Comparison of ENCODE assay signal across 8 cellular contexts in genomic region chr3:46695177-46695961, GRCh38. TPM values are rescaled to one million over a fixed set of nuclear protein-coding genes. Genes with fewer than 3 reads are reported as not detected.
DNase-seq lines count a peak whose midpoint lies in the region; ATAC-seq and TF ChIP-seq lines count a peak whose summit lies in the region.

No MANE protein-coding gene starts in this region.

- peak; percentile 24 for DNase-seq in GM19238 (ENCODE audit: insufficient read length, low spot score)
- DNase-seq in Panc1 (ENCODE audit: low read depth, low spot score): no peak
- peak; percentile 71 for DNase-seq in activated naive CD4-positive, alpha-beta T cell treated with anti-CD3 and anti-CD28 coated beads, Interleukin-2, amount 10 ng/mL, durations not matched to agents 7 days and 5 days
- DNase-seq in cardiac septum (ENCODE audit: low spot score): peak; percentile 89

- in situ Hi-C loops in Panc1 (cut with HindIII; ENCODE audit: low pct_unique_long_range_greater_than_20kb, low sequenced_read_pairs): no loop called here

- H3K27ac ChIP-seq in Panc1 (ENCODE audit: low read length): no peak overlapping the region
- H3K27ac ChIP-seq in skin epidermis: peak overlapping the region in 15 of 21 experiments; percentile 5 to 97 (median 44)

- H3K4me1 Mint-ChIP-seq in activated naive CD4-positive, alpha-beta T cell treated with anti-CD3 and anti-CD28 coated beads, Interleukin-2, amount 10 ng/mL, durations not matched to agents 7 days and 5 days: peaks cover 75% of the 10 kb centered on the region

- no peaks in the 10 kb centered on the region for H3K9me3 Mint-ChIP-seq in activated naive CD4-positive, alpha-beta T cell treated with anti-CD3 and anti-CD28 coated beads, Interleukin-2, amount 10 ng/mL, durations not matched to agents 7 days and 5 days

- H3K9me3 ChIP-seq in Panc1 (ENCODE audit: control insufficient read depth, insufficient read depth, low read depth, low read length): no peaks in the 10 kb centered on the region

- H3K4me3 ChIP-seq in Panc1 (ENCODE audit: low read depth in 2 of 2, low read length in 2 of 2): no peak overlapping the region
- no peak overlapping the region for H3K4me3 ChIP-seq in skin epidermis

- no peak for ATAC-seq in Panc1
- no peak for ATAC-seq in HG02588 (IDR thresholded peaks at IDR 0.05; ENCODE audit: unreplicated experiment)
- no peak for ATAC-seq in HG03571 (IDR thresholded peaks at IDR 0.05; ENCODE audit: unreplicated experiment)
- no peak for ATAC-seq in GM21825 (IDR thresholded peaks at IDR 0.05; ENCODE audit: unreplicated experiment)

- no peaks in the 10 kb centered on the region for H3K36me3 ChIP-seq in Panc1 (ENCODE audit: control insufficient read depth, insufficient read depth, low read length)

- peaks cover 37% of the 10 kb centered on the region for H3K27me3 Mint-ChIP-seq in activated naive CD4-positive, alpha-beta T cell treated with anti-CD3 and anti-CD28 coated beads, Interleukin-2, amount 10 ng/mL, durations not matched to agents 7 days and 5 days

- POLR2A ChIA-PET in Panc1 (lab: Charles Lee): no interaction called here

- peak overlapping the region; percentile 62 for H3K4me3 Mint-ChIP-seq in activated naive CD4-positive, alpha-beta T cell treated with anti-CD3 and anti-CD28 coated beads, Interleukin-2, amount 10 ng/mL, durations not matched to agents 7 days and 5 days

- H3K36me3 Mint-ChIP-seq in activated naive CD4-positive, alpha-beta T cell treated with anti-CD3 and anti-CD28 coated beads, Interleukin-2, amount 10 ng/mL, durations not matched to agents 7 days and 5 days: peaks cover 4% of the 10 kb centered on the region

- H3K27ac Mint-ChIP-seq in activated naive CD4-positive, alpha-beta T cell treated with anti-CD3 and anti-CD28 coated beads, Interleukin-2, amount 10 ng/mL, durations not matched to agents 7 days and 5 days: peak overlapping the region; percentile 96

- TF ChIP-seq CTCF in Panc1 (IDR thresholded peaks at IDR 0.05): peak; percentile 40

- H3K27me3 ChIP-seq in Panc1 (ENCODE audit: control insufficient read depth, insufficient read depth, low read length): no peaks in the 10 kb centered on the region

- CTCF ChIA-PET in Panc1 (lab: Charles Lee): no interaction called here
- CTCF ChIA-PET in activated naive CD4-positive, alpha-beta T cell treated with anti-CD3 and anti-CD28 coated beads, Interleukin-2, amount 10 ng/mL, durations not matched to agents 7 days and 5 days (lab: Charles Lee): interaction anchor here (0.9 to 2.7 kb wide), 7 partner anchors 11 to 206 kb away, joined by 3 to 17 read pairs (median 3); no protein-coding TSS in a partner anchor

- no peaks in the 10 kb centered on the region for H3K4me1 ChIP-seq in Panc1 (ENCODE audit: control insufficient read depth, insufficient read depth, low read length)

- intact Hi-C loops in Panc1 (cut with micrococcal nuclease; ENCODE audit: unreplicated experiment): no loop called here
- intact Hi-C loops in cardiac septum (cut with DNase I): loop anchor here (2.0 kb wide), 1 partner anchor 29 kb away; no protein-coding TSS in a partner anchor

- no TSS peak for BruUV-seq in Panc1 (replicated peaks; lab: Mats Ljungman, UMichigan)

RNA-seq across cellular contexts. Expression of gene ALS2CL, which starts 1.9 kb away (rescaled TPM):
- total RNA-seq in Panc1 (2021; ENCODE audit: unreplicated experiment) (2.7 TPM), cardiac septum (32.5 TPM)
- 2.3 TPM for polyA plus RNA-seq in Panc1 (2012; ENCODE audit: insufficient read length)

RNA-seq across cellular contexts. Expression of gene TMIE, which starts 5.8 kb away (rescaled TPM):
- total RNA-seq in Panc1 (2021; ENCODE audit: unreplicated experiment) (1.1 TPM), cardiac septum (0.51 TPM)
- polyA plus RNA-seq in Panc1 (2012; ENCODE audit: insufficient read length): 0.80 TPM

RNA-seq across cellular contexts. Expression of gene PRSS50, which starts 22.3 kb away (rescaled TPM):
- total RNA-seq in Panc1 (2021; ENCODE audit: unreplicated experiment) (0.13 TPM), cardiac septum (0.78 TPM)
- polyA plus RNA-seq in Panc1 (2012; ENCODE audit: insufficient read length): 0.08 TPM
